33 cellular contexts compared by ENCODE assay signal in the genomic region with DNA sequence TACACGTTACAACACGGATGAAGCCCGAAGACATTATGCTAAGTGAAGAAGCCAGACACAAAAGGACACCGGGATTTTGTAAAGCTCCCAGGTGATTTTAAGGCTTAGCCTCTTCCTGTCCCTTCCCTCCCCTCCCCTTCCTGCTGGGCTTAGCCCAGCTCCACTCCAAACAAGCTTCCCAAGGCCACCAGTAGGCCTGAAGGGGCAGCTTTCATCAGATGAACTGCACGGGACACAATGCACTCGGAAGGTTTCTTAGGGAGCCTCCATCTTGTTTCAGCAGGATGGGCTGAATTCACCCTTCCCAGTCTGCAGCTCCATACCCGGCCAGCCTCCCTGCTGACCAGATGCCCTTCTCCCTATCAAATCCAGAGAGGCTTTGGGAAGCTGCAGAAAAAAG. TPM values are rescaled to one million over a fixed set of nuclear protein-coding genes. Genes with fewer than 3 reads are reported as not detected.
"Had no signal": no experiment of that assay in that cellular context is flagged by ENCODE, and none has a peak within 500 bp of the region (broad histone marks: within the 10 kb centered on the region; RNA-seq: fewer than 3 reads in every experiment).

No MANE protein-coding gene starts in this region.

- H3K36me3 Mint-ChIP-seq: memory B cell; mesothelial cell of epicardium; neural progenitor cell; stimulated activated memory B cell treated with anti-CD40 and anti-IgM and Interleukin-4, amounts not matched to agents 10 μg/mL and 1 μg/mL and 100 μg/mL, for 72 hours had no signal

- H3K4me2 ChIP-seq: neural progenitor cell had no signal

- H3K9me3 Mint-ChIP-seq: effector memory CD8-positive, alpha-beta T cell; memory B cell; stimulated activated memory B cell treated with anti-CD40 and anti-IgM and Interleukin-4, amounts not matched to agents 10 μg/mL and 1 μg/mL and 100 μg/mL, for 72 hours had no signal

- H2AFZ ChIP-seq: neural progenitor cell had no signal

- H3K4me3 Mint-ChIP-seq: effector memory CD8-positive, alpha-beta T cell; memory B cell; mesothelial cell of epicardium; naive thymus-derived CD4-positive, alpha-beta T cell; nephron; neural progenitor cell; stimulated activated memory B cell treated with anti-CD40 and anti-IgM and Interleukin-4, amounts not matched to agents 10 μg/mL and 1 μg/mL and 100 μg/mL, for 72 hours had no signal

- H3K4me1 Mint-ChIP-seq: memory B cell; mesothelial cell of epicardium; nephron; neural progenitor cell; stimulated activated memory B cell treated with anti-CD40 and anti-IgM and Interleukin-4, amounts not matched to agents 10 μg/mL and 1 μg/mL and 100 μg/mL, for 72 hours had no signal

- DNase-seq: cortex of kidney; effector memory CD8-positive, alpha-beta T cell; foreskin fibroblast; gastrocnemius medialis; head of caudate nucleus; naive thymus-derived CD4-positive, alpha-beta T cell; occipital lobe; ovary; psoas muscle; right cardiac atrium; spleen; stimulated activated CD4-positive, alpha-beta T cell treated with anti-CD3 and anti-CD28 coated beads, Interleukin-4, amount 100 ng/mL, for 4 hours; stimulated activated naive CD8-positive, alpha-beta T cell treated with anti-CD3 and anti-CD28 coated beads, Interleukin-15, Interleukin-2, amounts not matched to agents 100 U/mL and 50 U/mL, for 24 hours; substantia nigra; testis; upper lobe of left lung had no signal

- FAIRE-seq: endometrium, keratinocyte, urothelium cell line had no signal

- H3K4me3 ChIP-seq: gastrocnemius medialis, lung, neural progenitor cell, ovary, psoas muscle, skin epidermis, spleen, testis, tibial nerve, upper lobe of left lung had no signal

- H3K9ac ChIP-seq: neural progenitor cell had no signal

- ATAC-seq: effector memory CD8-positive, alpha-beta T cell; gastrocnemius medialis; naive thymus-derived CD4-positive, alpha-beta T cell; psoas muscle; right cardiac atrium; stimulated activated memory B cell treated with anti-CD40 and anti-IgM and Interleukin-4, amounts not matched to agents 10 μg/mL and 1 μg/mL and 100 μg/mL, for 72 hours; stimulated activated naive CD8-positive, alpha-beta T cell treated with anti-CD3 and anti-CD28 coated beads, Interleukin-15, Interleukin-2, amounts not matched to agents 100 U/mL and 50 U/mL, for 24 hours had no signal

- H3K27ac Mint-ChIP-seq: effector memory CD8-positive, alpha-beta T cell; memory B cell; mesothelial cell of epicardium; naive thymus-derived CD4-positive, alpha-beta T cell; nephron; neural progenitor cell; stimulated activated memory B cell treated with anti-CD40 and anti-IgM and Interleukin-4, amounts not matched to agents 10 μg/mL and 1 μg/mL and 100 μg/mL, for 72 hours had no signal

- H3K27me3 ChIP-seq: gastrocnemius medialis, neural progenitor cell, ovary, testis, tibial nerve, upper lobe of left lung had no signal

- H3K36me3 ChIP-seq: gastrocnemius medialis, neural progenitor cell, ovary, tibial nerve, upper lobe of left lung had no signal

- H3K4me1 ChIP-seq: gastrocnemius medialis, neural progenitor cell, psoas muscle, testis, tibial nerve, upper lobe of left lung had no signal

- H3K9me3 ChIP-seq: gastrocnemius medialis, ovary, psoas muscle, spleen, testis, tibial nerve, upper lobe of left lung had no signal

- H3K27ac ChIP-seq: gastrocnemius medialis, neural progenitor cell, ovary, psoas muscle, skin epidermis, spleen, testis, tibial nerve, upper lobe of left lung had no signal

RNA-seq across cellular contexts. Expression of gene MEFV, which starts 10.4 kb away (rescaled TPM):
- total RNA-seq: dermis microvascular lymphatic vessel endothelial cell, glomerular endothelial cell, mesothelial cell of epicardium had no signal
- polyA plus RNA-seq: keratinocyte had no signal

RNA-seq across cellular contexts. Expression of gene OR1F1, which starts 58.0 kb away (rescaled TPM):
- total RNA-seq: dermis microvascular lymphatic vessel endothelial cell, gastrocnemius medialis, glomerular endothelial cell, liver, lung, mesothelial cell of epicardium, mucosa of gallbladder, ovary, psoas muscle, renal cortical epithelial cell, right cardiac atrium, spleen, testis, tibial nerve, upper lobe of left lung had no signal
- polyA plus RNA-seq: esophagus, liver, lung, ovary, psoas muscle, right cardiac atrium, spleen had no signal
